ENCODE assay signal across 8 cellular contexts in genomic region chr9:136109351-136110081, GRCh38. TPM values are rescaled to one million over a fixed set of nuclear protein-coding genes. Genes with fewer than 3 reads are reported as not detected.
DNase-seq lines count a peak whose midpoint lies in the region; ATAC-seq and TF ChIP-seq lines count a peak whose summit lies in the region.

No MANE protein-coding gene starts in this region.

- peak overlapping the region; percentile 92 for H4K8ac ChIP-seq in mesenchymal stem cell (ENCODE audit: low read length)

- ATAC-seq in CD4-positive, alpha-beta T cell (ENCODE audit: poor library complexity) = peak; percentile 93
- ATAC-seq in GM19455 (IDR thresholded peaks at IDR 0.05; ENCODE audit: unreplicated experiment) = peak; percentile 69
- peak; percentile 67 for ATAC-seq in HG03571 (IDR thresholded peaks at IDR 0.05; ENCODE audit: unreplicated experiment)
- ATAC-seq in activated CD8-positive, alpha-beta T cell treated with anti-CD3 and anti-CD28 coated beads for 36 hours = peak; percentile 85

- H3K27me3 ChIP-seq in CD4-positive, alpha-beta T cell (ENCODE audit: control insufficient read depth, insufficient read depth, low read length) = no peaks in the 10 kb centered on the region
- H3K27me3 ChIP-seq in mesenchymal stem cell (ENCODE audit: control insufficient read depth in 1 of 2, insufficient read depth in 1 of 2, low read length in 2 of 2) = peaks cover 0 to 3% of the 10 kb centered on the region in 2 experiments

- peak overlapping the region; percentile 86 for H2BK15ac ChIP-seq in mesenchymal stem cell (ENCODE audit: low read depth, poor library complexity, severe bottlenecking)

- H3K23ac ChIP-seq in mesenchymal stem cell (ENCODE audit: low read length in 2 of 2) = peak overlapping the region; percentile 55 to 77

- peak overlapping the region in 1 of 2 experiments; percentile 95 for H3K14ac ChIP-seq in mesenchymal stem cell (ENCODE audit: low read length in 2 of 2)

- H2AFZ ChIP-seq in mesenchymal stem cell (ENCODE audit: low read depth, low read length) = no peak overlapping the region

- no peaks in the 10 kb centered on the region for H3K9me3 Mint-ChIP-seq in CD4-positive, alpha-beta T cell
- H3K9me3 Mint-ChIP-seq in activated CD8-positive, alpha-beta T cell treated with anti-CD3 and anti-CD28 coated beads for 36 hours = no peaks in the 10 kb centered on the region

- no peaks in the 10 kb centered on the region for H3K27me3 Mint-ChIP-seq in CD4-positive, alpha-beta T cell
- no peaks in the 10 kb centered on the region for H3K27me3 Mint-ChIP-seq in activated CD8-positive, alpha-beta T cell treated with anti-CD3 and anti-CD28 coated beads for 36 hours

- H3K4me3 Mint-ChIP-seq in CD4-positive, alpha-beta T cell = peak overlapping the region; percentile 89
- H3K4me3 Mint-ChIP-seq in activated CD8-positive, alpha-beta T cell treated with anti-CD3 and anti-CD28 coated beads for 36 hours = peak overlapping the region; percentile 87

- H3K9me3 ChIP-seq in CD4-positive, alpha-beta T cell (ENCODE audit: control insufficient read depth, low read length) = no peaks in the 10 kb centered on the region
- no peaks in the 10 kb centered on the region for H3K9me3 ChIP-seq in mesenchymal stem cell (ENCODE audit: control insufficient read depth, low read length)

- H3K4me2 ChIP-seq in mesenchymal stem cell (ENCODE audit: low read length, poor library complexity, severe bottlenecking) = peak overlapping the region; percentile 69

- TF ChIP-seq CTCF in CD4-positive, alpha-beta T cell (IDR thresholded peaks at IDR 0.05) = no peak
- TF ChIP-seq CTCF in activated CD8-positive, alpha-beta T cell treated with anti-CD3 and anti-CD28 coated beads for 36 hours (IDR thresholded peaks at IDR 0.05) = no peak

- H2AK5ac ChIP-seq in mesenchymal stem cell (ENCODE audit: low read length, severe bottlenecking) = peak overlapping the region; percentile 88

- peak overlapping the region; percentile 99 for H4K91ac ChIP-seq in mesenchymal stem cell (ENCODE audit: low read length)

- WGBS in mesenchymal stem cell = 3% methylated on average over 48 of the region's 48 CpGs

- H2BK120ac ChIP-seq in mesenchymal stem cell (ENCODE audit: low read depth, low read length) = peak overlapping the region; percentile 95

- peak overlapping the region; percentile 86 for H3K27ac Mint-ChIP-seq in CD4-positive, alpha-beta T cell
- H3K27ac Mint-ChIP-seq in activated CD8-positive, alpha-beta T cell treated with anti-CD3 and anti-CD28 coated beads for 36 hours = peak overlapping the region; percentile 98

- DNase-seq in CD4-positive, alpha-beta T cell = peak; percentile 83 to 95 (median 92)
- peak; percentile 83 for DNase-seq in NCI-H82 (lab: John Stamatoyannopoulos, UW)
- DNase-seq in activated CD8-positive, alpha-beta T cell treated with anti-CD3 and anti-CD28 coated beads for 36 hours = peak; percentile 96
- DNase-seq in ecto neural progenitor cell (ENCODE audit: low spot score) = peak; percentile 84
- peak; percentile 87 for DNase-seq in mesenchymal stem cell
- peak; percentile 83 for DNase-seq in stimulated activated CD8-positive, alpha-beta memory T cell treated with anti-CD3 and anti-CD28 coated beads, Interleukin-12 subunit alpha, Interleukin-12 subunit beta, amount 100 ng/mL, for 24 hours (ENCODE audit: extremely low read depth)

- POLR2A ChIA-PET in CD4-positive, alpha-beta T cell (lab: Charles Lee) = interaction anchor here (0.6 to 6.0 kb wide), 11 partner anchors 8 to 254 kb away, joined by 3 to 50 read pairs (median 3); partner anchors contain the start of genes DNLZ, NACC2, TMEM250 and UBAC1
- POLR2A ChIA-PET in activated CD8-positive, alpha-beta T cell treated with anti-CD3 and anti-CD28 coated beads for 36 hours (lab: Charles Lee) = interaction anchor here (0.7 to 6.9 kb wide), 4 partner anchors 8 to 1945 kb away, joined by 3 to 51 read pairs (median 8); partner anchors contain the start of genes NACC2 and TMEM250

- peak overlapping the region; percentile 73 for H3K27ac ChIP-seq in CD4-positive, alpha-beta T cell (ENCODE audit: low read depth, low read length)
- H3K27ac ChIP-seq in mesenchymal stem cell (ENCODE audit: low read length, poor library complexity, severe bottlenecking) = peak overlapping the region; percentile 82

- H3K18ac ChIP-seq in mesenchymal stem cell (ENCODE audit: low read depth in 1 of 2, low read length in 2 of 2) = peak overlapping the region; percentile 85 to 91

- peak overlapping the region; percentile 88 for H2BK5ac ChIP-seq in mesenchymal stem cell (ENCODE audit: low read depth, low read length, poor library complexity, severe bottlenecking)

- CTCF ChIA-PET in CD4-positive, alpha-beta T cell (lab: Charles Lee) = interaction anchor here (0.7 to 1.2 kb wide), 4 partner anchors 8 to 142 kb away, joined by 3 to 5 read pairs (median 3); no protein-coding TSS in a partner anchor
- CTCF ChIA-PET in activated CD8-positive, alpha-beta T cell treated with anti-CD3 and anti-CD28 coated beads for 36 hours (lab: Charles Lee) = interaction anchor here (1.0 to 5.4 kb wide), 5 partner anchors 8 to 15 kb away, joined by 3 to 17 read pairs (median 6); partner anchors contain the start of gene NACC2

- H3K4ac ChIP-seq in mesenchymal stem cell (ENCODE audit: low read depth in 1 of 2, low read length in 2 of 2) = peak overlapping the region; percentile 90 to 96

- H3K79me1 ChIP-seq in mesenchymal stem cell (replicated peaks; ENCODE audit: low read length, poor library complexity, severe bottlenecking) = peaks cover 5% of the 10 kb centered on the region

- peaks cover 5% of the 10 kb centered on the region for H3K36me3 Mint-ChIP-seq in CD4-positive, alpha-beta T cell (ENCODE audit: low read depth)
- H3K36me3 Mint-ChIP-seq in activated CD8-positive, alpha-beta T cell treated with anti-CD3 and anti-CD28 coated beads for 36 hours (ENCODE audit: low read depth) = peaks cover 13% of the 10 kb centered on the region

- peaks cover 78% of the 10 kb centered on the region for H3K4me1 Mint-ChIP-seq in CD4-positive, alpha-beta T cell (ENCODE audit: low read depth)
- peaks cover 71% of the 10 kb centered on the region for H3K4me1 Mint-ChIP-seq in activated CD8-positive, alpha-beta T cell treated with anti-CD3 and anti-CD28 coated beads for 36 hours (ENCODE audit: low read depth)

- H3K4me1 ChIP-seq in mesenchymal stem cell (ENCODE audit: control insufficient read depth, insufficient read depth, low read depth, low read length) = peaks cover 61% of the 10 kb centered on the region

- peak overlapping the region; percentile 77 for H3K9ac ChIP-seq in mesenchymal stem cell (ENCODE audit: low read length)

- H3K36me3 ChIP-seq in mesenchymal stem cell (ENCODE audit: control insufficient read depth in 1 of 2, insufficient read depth in 2 of 2, low read depth in 1 of 2, low read length in 2 of 2) = peaks cover 3 to 4% of the 10 kb centered on the region in 2 experiments

- peak overlapping the region; percentile 85 to 100 for H2BK12ac ChIP-seq in mesenchymal stem cell (ENCODE audit: low read length in 2 of 2)

- intact Hi-C loops in CD4-positive, alpha-beta T cell (cut with DNase I, micrococcal nuclease) = loop anchor here (1.0 kb wide), 2 partner anchors 9 to 14 kb away; partner anchors contain the start of genes TMEM250 (in 2 of the 2) and NACC2 (in 1 of the 2)
- intact Hi-C loops in activated CD8-positive, alpha-beta T cell treated with anti-CD3 and anti-CD28 coated beads for 36 hours (cut with micrococcal nuclease) = no loop called here

- H3K4me3 ChIP-seq in mesenchymal stem cell (ENCODE audit: insufficient read depth in 1 of 2, low read depth in 1 of 2, low read length in 2 of 2) = peak overlapping the region; percentile 33 to 73

RNA-seq across cellular contexts. Expression of gene TMEM250, which starts 9.2 kb away (rescaled TPM):
- 1 to 10 TPM; 6.5 to 7.9 TPM for total RNA-seq in CD4-positive, alpha-beta T cell
- total RNA-seq in activated CD8-positive, alpha-beta T cell treated with anti-CD3 and anti-CD28 coated beads for 36 hours = 10 to 100 TPM; 24.4 to 25.9 TPM
- polyA plus RNA-seq in mesenchymal stem cell (2013, experiment 1 of 2) = 18.1 TPM
- 17.5 TPM for polyA plus RNA-seq in mesenchymal stem cell (2013, experiment 2 of 2)

RNA-seq across cellular contexts. Expression of gene NACC2, which starts 14.4 kb away (rescaled TPM):
- total RNA-seq in CD4-positive, alpha-beta T cell = 1 to 10 TPM; 2.1 to 2.7 TPM
- total RNA-seq in activated CD8-positive, alpha-beta T cell treated with anti-CD3 and anti-CD28 coated beads for 36 hours = 1 to 10 TPM; 6.0 to 6.2 TPM
- polyA plus RNA-seq in mesenchymal stem cell (2013, experiment 1 of 2) = 25.9 TPM
- polyA plus RNA-seq in mesenchymal stem cell (2013, experiment 2 of 2) = 26.0 TPM

Comparison
In these comparisons a context has a peak if more than half of its experiments do, and no peak if none do; other contexts are left out.
1. Peak in every context shown above with its lines: DNase-seq, ATAC-seq, H3K4me3 ChIP-seq and H3K27ac ChIP-seq.